Comparison of ENCODE assay signal across 17 cellular contexts in the genomic region with DNA sequence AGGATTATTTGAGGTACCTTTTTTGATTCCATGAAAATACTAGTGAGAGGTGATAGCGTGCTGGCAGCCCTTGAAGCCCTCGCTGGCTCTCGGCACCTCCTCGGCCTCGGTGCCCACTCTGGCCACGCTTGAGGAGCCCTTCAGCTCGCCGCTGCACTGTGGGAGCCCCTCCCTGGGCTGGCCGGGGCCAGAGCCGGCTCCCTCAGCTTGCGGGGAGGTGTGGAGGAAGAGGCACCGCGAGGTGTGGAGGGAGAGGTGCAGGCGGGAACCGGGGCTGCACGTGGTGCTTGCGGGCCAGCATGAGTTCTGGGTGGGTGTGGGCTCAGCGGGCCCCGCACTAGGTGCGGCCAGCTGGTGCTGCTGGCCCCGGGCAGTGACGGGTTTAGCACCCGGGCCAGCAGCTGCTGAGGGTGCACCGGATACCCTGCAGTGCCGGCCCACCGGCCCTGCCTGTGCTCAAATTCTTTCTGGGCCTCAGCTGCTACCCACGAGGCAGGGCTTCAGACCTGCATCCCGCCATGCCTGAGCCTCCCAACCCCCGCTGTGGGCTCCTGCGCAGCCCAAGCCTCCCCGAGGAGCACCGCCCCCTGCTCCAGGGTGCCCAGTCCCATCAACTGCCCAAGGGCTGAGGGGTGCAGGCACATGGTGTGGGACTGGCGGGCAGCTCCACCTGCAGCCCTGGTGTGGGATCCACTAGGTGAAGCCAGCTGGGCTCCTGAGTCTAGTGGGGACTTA. TPM values are rescaled to one million over a fixed set of nuclear protein-coding genes. Genes with fewer than 3 reads are reported as not detected.
DNase-seq lines count a peak whose midpoint lies in the region; ATAC-seq and TF ChIP-seq lines count a peak whose summit lies in the region.
"Had no signal": no experiment of that assay in that cellular context is flagged by ENCODE, and none has a peak within 500 bp of the region (broad histone marks: within the 10 kb centered on the region; RNA-seq: fewer than 3 reads in every experiment).

No MANE protein-coding gene starts in this region.

- no peak overlapping the region for H3K4me3 Mint-ChIP-seq in activated CD8-positive, alpha-beta memory T cell treated with anti-CD3 and anti-CD28 coated beads, Interleukin-2, amount 10 ng/mL, durations not matched to agents 7 days and 5 days
- H3K4me3 Mint-ChIP-seq: CD4-positive, alpha-beta memory T cell; H9 had no signal

- no peaks in the 10 kb centered on the region for H3K4me1 Mint-ChIP-seq in activated CD8-positive, alpha-beta memory T cell treated with anti-CD3 and anti-CD28 coated beads, Interleukin-2, amount 10 ng/mL, durations not matched to agents 7 days and 5 days
- H3K4me1 Mint-ChIP-seq: CD4-positive, alpha-beta memory T cell; H9 had no signal

- H3K9me3 ChIP-seq in suprapubic skin = no peaks in the 10 kb centered on the region
- H3K9me3 ChIP-seq: A549 had no signal

- H3K4me1 ChIP-seq in suprapubic skin = no peaks in the 10 kb centered on the region

- no peak for TF ChIP-seq EP300 in suprapubic skin (IDR thresholded peaks at IDR 0.05)

- H3K27ac Mint-ChIP-seq in activated CD8-positive, alpha-beta memory T cell treated with anti-CD3 and anti-CD28 coated beads, Interleukin-2, amount 10 ng/mL, durations not matched to agents 7 days and 5 days = no peak overlapping the region
- H3K27ac Mint-ChIP-seq: CD4-positive, alpha-beta memory T cell; H9 had no signal

- no peaks in the 10 kb centered on the region for H3K9me3 Mint-ChIP-seq in activated CD8-positive, alpha-beta memory T cell treated with anti-CD3 and anti-CD28 coated beads, Interleukin-2, amount 10 ng/mL, durations not matched to agents 7 days and 5 days (ENCODE audit: low read depth)
- H3K9me3 Mint-ChIP-seq: CD4-positive, alpha-beta memory T cell had no signal

- H3K27me3 ChIP-seq in suprapubic skin = no peaks in the 10 kb centered on the region

- WGBS in suprapubic skin = 96% methylated on average over 25 of the region's 33 CpGs

- no peaks in the 10 kb centered on the region for H3K36me3 Mint-ChIP-seq in activated CD8-positive, alpha-beta memory T cell treated with anti-CD3 and anti-CD28 coated beads, Interleukin-2, amount 10 ng/mL, durations not matched to agents 7 days and 5 days
- H3K36me3 Mint-ChIP-seq: CD4-positive, alpha-beta memory T cell had no signal

- H3K36me3 ChIP-seq in suprapubic skin = no peaks in the 10 kb centered on the region

- no peak for TF ChIP-seq CTCF in RWPE1 (conservative IDR thresholded peaks at IDR 0.05; ENCODE audit: low read depth)
- TF ChIP-seq CTCF in suprapubic skin (IDR thresholded peaks at IDR 0.05) = no peak

- CTCF ChIA-PET in activated CD8-positive, alpha-beta memory T cell treated with anti-CD3 and anti-CD28 coated beads, Interleukin-2, amount 10 ng/mL, durations not matched to agents 7 days and 5 days (lab: Charles Lee) = interaction anchor here (0.9 to 1.4 kb wide), 2 partner anchors 17 to 19 kb away, joined by 3 to 4 read pairs; no protein-coding TSS in a partner anchor
- CTCF ChIA-PET in RWPE1 (lab: Yijun Ruan, JAX) = interaction anchor here (0.7 to 1.2 kb wide), 2 partner anchors 17 to 19 kb away, joined by 3 read pairs; no protein-coding TSS in a partner anchor

- no peaks in the 10 kb centered on the region for H3K27me3 Mint-ChIP-seq in activated CD8-positive, alpha-beta memory T cell treated with anti-CD3 and anti-CD28 coated beads, Interleukin-2, amount 10 ng/mL, durations not matched to agents 7 days and 5 days
- H3K27me3 Mint-ChIP-seq: CD4-positive, alpha-beta memory T cell had no signal

- no peak for TF ChIP-seq POLR2A in suprapubic skin (IDR thresholded peaks at IDR 0.05)

- H3K4me3 ChIP-seq in suprapubic skin = no peak overlapping the region
- H3K4me3 ChIP-seq: A549 had no signal

- POLR2A ChIA-PET in RWPE1 (lab: Yijun Ruan, JAX; ENCODE audit: low non-redundant PET) = no interaction called here

- H3K27ac ChIP-seq in RWPE1 = peak overlapping the region; percentile 12; the same call in 1 of the 2 replicates
- no peak overlapping the region for H3K27ac ChIP-seq in suprapubic skin
- H3K27ac ChIP-seq: 22Rv1, A549, C4-2B had no signal

- DNase-seq in activated CD8-positive, alpha-beta memory T cell treated with anti-CD3 and anti-CD28 coated beads, Interleukin-2, amount 50 U/mL, for 48 hours = peak; percentile 34
- no peak for DNase-seq in activated CD8-positive, alpha-beta memory T cell treated with anti-CD3 and anti-CD28 coated beads, Interleukin-2, amount 10 ng/mL, durations not matched to agents 7 days and 5 days
- DNase-seq in RWPE1 (ENCODE audit: low spot score) (no peak), mesenteric fat pad (ENCODE audit: low spot score) (peak; percentile 68), suprapubic skin (ENCODE audit: low spot score in 2 of 2) (peak; percentile 51 to 67), NCI-H526 (lab: John Stamatoyannopoulos, UW) (no peak)
- DNase-seq: AML-193; CD4-positive, alpha-beta memory T cell; DMS153; DMS79; GDM1; GOT3; H9 had no signal

- ATAC-seq in activated CD8-positive, alpha-beta memory T cell treated with anti-CD3 and anti-CD28 coated beads, Interleukin-2, amount 10 ng/mL, durations not matched to agents 7 days and 5 days = no peak
- no peak for ATAC-seq in HG02610 (IDR thresholded peaks at IDR 0.05; ENCODE audit: unreplicated experiment)
- ATAC-seq: A549 had no signal

RNA-seq across cellular contexts. Expression of gene MOK, which starts 7.4 kb away (rescaled TPM):
- total RNA-seq in activated CD8-positive, alpha-beta memory T cell treated with anti-CD3 and anti-CD28 coated beads, Interleukin-2, amount 10 ng/mL, durations not matched to agents 7 days and 5 days = 1 to 10 TPM; 3.2 to 3.6 TPM
- 13.9 TPM for total RNA-seq in mesenteric fat pad
- total RNA-seq in suprapubic skin = 10 to 100 TPM; 13.0 to 25.4 (median 17.0) TPM

RNA-seq across cellular contexts. Expression of gene ZNF839, which starts 21.9 kb away (rescaled TPM):
- 10 to 100 TPM; 11.9 to 13.5 TPM for total RNA-seq in activated CD8-positive, alpha-beta memory T cell treated with anti-CD3 and anti-CD28 coated beads, Interleukin-2, amount 10 ng/mL, durations not matched to agents 7 days and 5 days
- total RNA-seq in mesenteric fat pad = 7.4 TPM
- 10 to 100 TPM in 3 of 4 donors, 1 to 10 TPM in 1; 9.2 to 41.0 (median 17.7) TPM for total RNA-seq in suprapubic skin

Comparison
In these comparisons a context has a peak if more than half of its experiments do, and no peak if none do; other contexts are left out.
1. DNase-seq: peak in activated CD8-positive, alpha-beta memory T cell treated with anti-CD3 and anti-CD28 coated beads, Interleukin-2, amount 50 U/mL, for 48 hours (single experiment), mesenteric fat pad (single experiment) and suprapubic skin (2 of 2); none in activated CD8-positive, alpha-beta memory T cell treated with anti-CD3 and anti-CD28 coated beads, Interleukin-2, amount 10 ng/mL, durations not matched to agents 7 days and 5 days (single experiment), RWPE1 (single experiment) and NCI-H526 (0 of 2).